Comparison of ENCODE assay signal across 29 cellular contexts in the genomic region with DNA sequence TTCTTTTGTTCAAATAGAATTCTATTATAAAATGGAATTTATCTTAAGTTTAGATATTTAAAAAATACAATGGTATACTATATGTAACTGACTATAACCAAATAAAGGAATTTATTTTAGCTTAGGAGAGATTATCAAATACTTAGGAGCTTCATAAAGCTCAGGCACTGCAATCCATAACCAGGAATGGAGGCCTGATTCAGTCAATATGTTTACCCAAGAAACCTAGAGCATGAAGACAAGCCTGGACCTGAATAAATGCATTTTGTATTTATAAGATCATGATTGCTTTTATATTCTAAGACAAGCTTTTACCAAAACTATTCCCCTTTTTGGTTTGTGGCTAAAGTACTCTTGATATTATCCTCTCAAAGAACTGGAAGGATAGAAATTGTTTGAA.
"Had no signal": no experiment of that assay in that cellular context is flagged by ENCODE, and none has a peak within 500 bp of the region (broad histone marks: within the 10 kb centered on the region; RNA-seq: fewer than 3 reads in every experiment).

No MANE protein-coding gene starts in this region.

- H3K4me3 ChIP-seq: cardiac muscle cell, colonic mucosa, gastrocnemius medialis, heart left ventricle had no signal

- H3K27ac ChIP-seq: brain microvascular endothelial cell, cardiac muscle cell, colonic mucosa, gastrocnemius medialis, heart left ventricle had no signal

- ATAC-seq: activated T-cell treated with anti-CD3 and anti-CD28 coated beads, Interleukin-2, amount 50 U/mL, for 72 hours; gastrocnemius medialis; heart left ventricle; T-helper 17 cell had no signal

- H3K4me1 ChIP-seq: colonic mucosa had no signal

- H3K27me3 ChIP-seq: brain microvascular endothelial cell, cardiac muscle cell, colonic mucosa, gastrocnemius medialis, heart left ventricle had no signal

- H3K9me3 ChIP-seq: colonic mucosa, gastrocnemius medialis had no signal

- H3K36me3 ChIP-seq: brain microvascular endothelial cell, cardiac muscle cell, colonic mucosa, gastrocnemius medialis, heart left ventricle had no signal

- DNase-seq: activated CD4-positive, alpha-beta memory T cell treated with anti-CD3 and anti-CD28 coated beads, Interleukin-2, amount 10 ng/mL, durations not matched to agents 7 days and 5 days; activated CD4-positive, alpha-beta T cell treated with anti-CD3 and anti-CD28 coated beads for 1 hour; activated CD4-positive, alpha-beta T cell treated with anti-CD3 and anti-CD28 coated beads for 4 hours; activated CD4-positive, alpha-beta T cell treated with anti-CD3 and anti-CD28 coated beads, Interleukin-2, amount 10 ng/mL, durations not matched to agents 7 days and 5 days; activated CD4-positive, alpha-beta T cell treated with anti-CD3 and anti-CD28 coated beads, Interleukin-2, amount 50 U/mL, for 4 hours; activated CD4-positive, CD25-positive, alpha-beta regulatory T cell; activated CD8-positive, alpha-beta memory T cell treated with anti-CD3 and anti-CD28 coated beads, Interleukin-2, amount 50 U/mL, for 48 hours; activated gamma-delta T cell; activated naive CD4-positive, alpha-beta T cell treated with anti-CD3 and anti-CD28 coated beads, Interleukin-2, amount 50 U/mL, for 16 hours; activated naive CD4-positive, alpha-beta T cell treated with Interleukin-2 at 50 U/mL for 16 hours; activated T-cell treated with anti-CD3 and anti-CD28 coated beads for 4 hours; activated T-cell treated with anti-CD3 and anti-CD28 coated beads, Interleukin-2, amount 50 U/mL, for 24 hours; activated T-cell treated with anti-CD3 and anti-CD28 coated beads, Interleukin-2, amount 50 U/mL, for 72 hours; amniotic stem cell; anterior cingulate cortex; brain microvascular endothelial cell; central memory CD4-positive, alpha-beta T cell; cerebellar nuclear complex; colonic mucosa; effector memory CD4-positive, alpha-beta T cell; endodermal cell; foreskin fibroblast; gastrocnemius medialis; glutamatergic neuron; heart left ventricle; hypothalamus; T-helper 1 cell; T-helper 17 cell had no signal
